Comparison of ENCODE assay signal across 8 cellular contexts in genomic region chr6:133890941-133891813, GRCh38. TPM values are rescaled to one million over a fixed set of nuclear protein-coding genes. Genes with fewer than 3 reads are reported as not detected.
A peak's percentile ranks its signal among the peaks of the same experiment; 100 is the strongest.
DNase-seq lines count a peak whose midpoint lies in the region; ATAC-seq, FAIRE-seq and TF ChIP-seq lines count a peak whose summit lies in the region.

No MANE protein-coding gene starts in this region.

- ATAC-seq in gastroesophageal sphincter (no peak), pancreas (peak in 3 of 4 donors; percentile 42 to 63 (median 56))

- DNase-seq in AG20443 (ENCODE audit: low spot score), result peak; percentile 22
- peak; percentile 53 for DNase-seq in HK-2 (ENCODE audit: unreplicated experiment)
- peak; percentile 63 for DNase-seq in activated CD8-positive, alpha-beta memory T cell treated with anti-CD3 and anti-CD28 coated beads, Interleukin-2, amount 50 U/mL, for 48 hours
- DNase-seq in pancreas, result peak in 4 of 6 donors; percentile 17 to 67 (median 40)
- no peak for DNase-seq in RKO (ENCODE audit: low spot score)
- no peak for DNase-seq in NCI-H128 (lab: John Stamatoyannopoulos, UW; ENCODE audit: unreplicated experiment)
- DNase-seq in activated gamma-delta T cell treated with Interleukin-2 at 50 U/mL for 16 hours, result no peak

- no peak for FAIRE-seq in pancreas (lab: Jason Lieb, UNC)

- peaks cover 0 to 68% (median 14%) of the 10 kb centered on the region in 3 donors for H3K4me1 ChIP-seq in gastroesophageal sphincter
- peaks cover 7 to 9% (median 8%) of the 10 kb centered on the region in 3 donors for H3K4me1 ChIP-seq in pancreas

- H3K4me3 ChIP-seq in gastroesophageal sphincter (peak overlapping the region; percentile 56 to 62), pancreas (peak overlapping the region in 3 of 4 donors; percentile 5 to 37 (median 21))

- 1 to 3% methylated on average over 22 to 25 of the region's 40 CpGs for WGBS in gastroesophageal sphincter (ENCODE audit: low coverage in 1 of 2), 2 donors
- WGBS in pancreas, 2 donors, result 2 to 3% methylated on average over 37 to 40 of the region's 40 CpGs

- H3K36me3 ChIP-seq in gastroesophageal sphincter, result no peaks in the 10 kb centered on the region
- no peaks in the 10 kb centered on the region for H3K36me3 ChIP-seq in pancreas

- no peaks in the 10 kb centered on the region for H3K9me3 ChIP-seq in gastroesophageal sphincter
- no peaks in the 10 kb centered on the region for H3K9me3 ChIP-seq in pancreas

- H3K27ac ChIP-seq in gastroesophageal sphincter (peak overlapping the region; percentile 64 to 93 (median 90)), pancreas (no peak overlapping the region)

- TF ChIP-seq CTCF in gastroesophageal sphincter (IDR thresholded peaks at IDR 0.05), result no peak
- TF ChIP-seq CTCF in pancreas (IDR thresholded peaks at IDR 0.05), result no peak

- no peak for TF ChIP-seq EP300 in gastroesophageal sphincter (IDR thresholded peaks at IDR 0.05)

- TF ChIP-seq POLR2A in gastroesophageal sphincter (IDR thresholded peaks at IDR 0.05), result peak in 1 of 2 donors; percentile 7

- intact Hi-C loops in pancreas (cut with DNase I), result no loop called here

- H3K27me3 ChIP-seq in gastroesophageal sphincter (peaks cover 67% of the 10 kb centered on the region), pancreas (peaks cover 0 to 63% (median 15%) of the 10 kb centered on the region in 4 donors)

RNA-seq across cellular contexts. Expression of gene TCF21, which starts 2.3 kb away (rescaled TPM):
- 10 to 100 TPM; 13.5 to 36.9 (median 22.2) TPM for total RNA-seq in gastroesophageal sphincter
- 1 to 10 TPM in 1 of 6 donors, under 1 TPM in 5; 0.08 to 2.3 (median 0.63) TPM for total RNA-seq in pancreas
- under 1 TPM; 0.53 to 0.77 TPM for polyA plus RNA-seq in pancreas

Comparison
In these comparisons a context has a peak if more than half of its experiments do, and no peak if none do; other contexts are left out.
1. DNase-seq: peak in AG20443 (single experiment), HK-2 (single experiment), activated CD8-positive, alpha-beta memory T cell treated with anti-CD3 and anti-CD28 coated beads, Interleukin-2, amount 50 U/mL, for 48 hours (single experiment) and pancreas (4 of 6); none in RKO (single experiment), NCI-H128 (single experiment) and activated gamma-delta T cell treated with Interleukin-2 at 50 U/mL for 16 hours (single experiment).
2. H3K27ac ChIP-seq: peak in gastroesophageal sphincter (4 of 4); none in pancreas (0 of 4).
3. RNA of gene TCF21, which starts 2.3 kb away (total RNA-seq): 13.5 to 36.9 TPM in gastroesophageal sphincter; 0.08 to 2.3 TPM in pancreas; every median in the first group is over 4 times any median in the second.